ENCODE assay signal across 19 cellular contexts in the genomic region with DNA sequence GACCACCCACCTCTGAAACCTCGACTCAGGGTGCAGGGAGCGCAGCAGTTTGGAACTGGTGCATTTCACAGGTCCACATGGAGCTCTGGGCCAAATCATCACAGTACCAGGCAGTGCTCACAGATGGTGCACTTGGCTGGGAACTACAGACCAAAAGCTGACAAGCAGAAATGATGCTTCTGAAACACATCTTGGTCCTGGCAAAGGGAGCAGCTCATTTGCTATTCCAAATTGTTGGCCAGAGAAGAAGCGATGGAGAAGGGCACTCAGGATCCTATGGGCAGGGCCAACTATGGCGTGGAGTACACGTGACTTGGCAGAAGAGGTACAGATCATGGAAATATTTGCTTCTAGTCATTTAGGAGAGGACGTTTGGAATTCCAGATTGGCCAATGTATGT.
A peak's percentile ranks its signal among the peaks of the same experiment; 100 is the strongest.
DNase-seq lines count a peak whose midpoint lies in the region; ATAC-seq and TF ChIP-seq lines count a peak whose summit lies in the region.
"Had no signal": no experiment of that assay in that cellular context is flagged by ENCODE, and none has a peak within 500 bp of the region (broad histone marks: within the 10 kb centered on the region; RNA-seq: fewer than 3 reads in every experiment).

No MANE protein-coding gene starts in this region.

- H3K27ac Mint-ChIP-seq in activated CD8-positive, alpha-beta T cell treated with anti-CD3 and anti-CD28 coated beads for 36 hours: no peak overlapping the region
- H3K27ac Mint-ChIP-seq: B cell; CD8-positive, alpha-beta T cell had no signal

- no peaks in the 10 kb centered on the region for H3K36me3 ChIP-seq in upper lobe of right lung
- H3K36me3 ChIP-seq: BLaER1 treated with 17β-estradiol and CSF1 and Interleukin-3, amounts not matched to agents 10 nM and 100 nM; HAP-1 had no signal

- DNase-seq in Right ventricle myocardium superior (no peak), left ventricle myocardium superior (no peak), cerebellum (ENCODE audit: low spot score) (peak; percentile 91), occipital lobe (lab: John Stamatoyannopoulos, UW) (peak; percentile 17), upper lobe of right lung (peak; percentile 15), NCI-H1092 treated with DMSO at 0.1 percent for 48 hours (lab: John Stamatoyannopoulos, UW) (no peak)
- no peak for DNase-seq in activated CD8-positive, alpha-beta T cell treated with anti-CD3 and anti-CD28 coated beads for 36 hours
- DNase-seq: Calu3; CD8-positive, alpha-beta T cell; DMS53; DND-41; EL; GM23248 had no signal

- no peaks in the 10 kb centered on the region for H3K27me3 Mint-ChIP-seq in activated CD8-positive, alpha-beta T cell treated with anti-CD3 and anti-CD28 coated beads for 36 hours
- H3K27me3 Mint-ChIP-seq: B cell had no signal

- peaks cover 7% of the 10 kb centered on the region for H3K9me3 Mint-ChIP-seq in activated CD8-positive, alpha-beta T cell treated with anti-CD3 and anti-CD28 coated beads for 36 hours

- H3K27ac ChIP-seq in upper lobe of right lung: no peak overlapping the region
- H3K27ac ChIP-seq: 22Rv1; BLaER1 treated with 17β-estradiol and CSF1 and Interleukin-3, amounts not matched to agents 10 nM and 100 nM; GM23248; HL-60 had no signal

- ATAC-seq in Right ventricle myocardium superior (ENCODE audit: poor library complexity): peak; percentile 8
- ATAC-seq in left ventricle myocardium superior: no peak
- ATAC-seq in upper lobe of right lung: no peak
- no peak for ATAC-seq in HG03025 (IDR thresholded peaks at IDR 0.05; ENCODE audit: low FRiP score, unreplicated experiment)
- no peak for ATAC-seq in activated CD8-positive, alpha-beta T cell treated with anti-CD3 and anti-CD28 coated beads for 36 hours
- ATAC-seq: CD8-positive, alpha-beta T cell had no signal

- no peak overlapping the region for H3K4me3 ChIP-seq in upper lobe of right lung
- H3K4me3 ChIP-seq: BLaER1 treated with 17β-estradiol and CSF1 and Interleukin-3, amounts not matched to agents 10 nM and 100 nM; GM23248; HAP-1 had no signal

- POLR2A ChIA-PET in activated CD8-positive, alpha-beta T cell treated with anti-CD3 and anti-CD28 coated beads for 36 hours (lab: Charles Lee): no interaction called here

- H3K27me3 ChIP-seq in upper lobe of right lung: no peaks in the 10 kb centered on the region
- H3K27me3 ChIP-seq: BLaER1 treated with 17β-estradiol and CSF1 and Interleukin-3, amounts not matched to agents 10 nM and 100 nM had no signal

- TF ChIP-seq CTCF in upper lobe of right lung (IDR thresholded peaks at IDR 0.05): no peak
- TF ChIP-seq CTCF in activated CD8-positive, alpha-beta T cell treated with anti-CD3 and anti-CD28 coated beads for 36 hours (IDR thresholded peaks at IDR 0.05): no peak

- H3K4me1 Mint-ChIP-seq in activated CD8-positive, alpha-beta T cell treated with anti-CD3 and anti-CD28 coated beads for 36 hours (ENCODE audit: low read depth): no peaks in the 10 kb centered on the region
- H3K4me1 Mint-ChIP-seq: B cell had no signal

- no peak overlapping the region for H3K4me3 Mint-ChIP-seq in activated CD8-positive, alpha-beta T cell treated with anti-CD3 and anti-CD28 coated beads for 36 hours
- H3K4me3 Mint-ChIP-seq: B cell; CD8-positive, alpha-beta T cell had no signal

- CTCF ChIA-PET in activated CD8-positive, alpha-beta T cell treated with anti-CD3 and anti-CD28 coated beads for 36 hours (lab: Charles Lee): interaction anchor here (0.7 kb wide), 1 partner anchor 80 kb away, joined by 3 read pairs; no protein-coding TSS in a partner anchor

- intact Hi-C loops in Right ventricle myocardium superior (cut with DNase I) (no loop called here), left ventricle myocardium superior (cut with micrococcal nuclease) (no loop called here), upper lobe of right lung (cut with DNase I) (no loop called here)
- intact Hi-C loops in activated CD8-positive, alpha-beta T cell treated with anti-CD3 and anti-CD28 coated beads for 36 hours (cut with micrococcal nuclease): no loop called here

- H3K9me3 ChIP-seq in upper lobe of right lung: no peaks in the 10 kb centered on the region
- H3K9me3 ChIP-seq: HAP-1 had no signal

- H3K36me3 Mint-ChIP-seq in activated CD8-positive, alpha-beta T cell treated with anti-CD3 and anti-CD28 coated beads for 36 hours (ENCODE audit: low read depth): no peaks in the 10 kb centered on the region
- H3K36me3 Mint-ChIP-seq: CD8-positive, alpha-beta T cell had no signal

- H3K4me1 ChIP-seq in upper lobe of right lung: no peaks in the 10 kb centered on the region
- H3K4me1 ChIP-seq: HAP-1 had no signal

Comparison
In these comparisons a context has a peak if more than half of its experiments do, and no peak if none do; other contexts are left out.
1. DNase-seq: peak in cerebellum (single experiment), occipital lobe (single experiment) and upper lobe of right lung (single experiment); none in Right ventricle myocardium superior (single experiment), left ventricle myocardium superior (single experiment), NCI-H1092 treated with DMSO at 0.1 percent for 48 hours (single experiment) and activated CD8-positive, alpha-beta T cell treated with anti-CD3 and anti-CD28 coated beads for 36 hours (single experiment).